Comparison of ENCODE assay signal across 8 cellular contexts in the genomic region with DNA sequence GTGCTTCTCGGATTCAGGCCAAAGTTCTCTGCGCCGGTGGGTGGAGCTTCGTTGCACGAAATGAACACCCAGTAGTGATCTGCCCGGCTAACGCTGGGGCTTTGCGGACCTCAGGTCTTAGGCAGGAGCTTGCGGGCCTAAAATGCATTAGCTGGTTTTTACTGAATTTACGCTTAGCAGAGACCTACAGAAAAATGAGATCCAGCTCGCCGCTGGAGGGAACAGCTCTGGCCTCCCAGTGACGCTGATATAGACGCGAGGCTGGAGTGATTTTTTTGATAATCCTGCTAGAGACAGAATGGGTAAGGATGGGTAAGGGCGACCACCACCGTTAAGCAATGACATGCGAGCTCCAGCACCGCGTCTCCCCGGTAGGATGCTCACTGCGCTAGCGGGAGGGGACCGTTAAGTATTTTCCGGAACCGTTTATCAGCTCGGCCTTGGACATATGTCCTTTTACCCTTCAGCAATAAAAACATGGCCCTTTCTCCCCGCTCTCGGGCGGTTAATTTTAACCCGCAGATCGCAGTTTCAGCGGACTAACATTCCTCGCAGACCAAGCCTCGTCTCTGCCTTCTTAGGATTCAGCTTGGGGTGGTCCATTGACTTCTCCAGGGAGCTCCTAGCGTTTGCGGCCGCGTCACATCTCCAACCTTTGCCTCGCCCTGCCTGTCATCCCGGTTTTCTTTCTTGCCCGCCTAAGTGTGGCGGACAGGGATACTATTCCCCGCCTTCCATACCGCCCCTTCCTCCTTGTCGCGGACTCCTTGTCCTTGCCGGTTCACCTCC.
A peak's percentile ranks its signal among the peaks of the same experiment; 100 is the strongest.
DNase-seq lines count a peak whose midpoint lies in the region; ATAC-seq and TF ChIP-seq lines count a peak whose summit lies in the region.

No MANE protein-coding gene starts in this region.

- H3K4me1 ChIP-seq in ES-I3 (ENCODE audit: insufficient read depth, low read length) (0 out of 2 replicates have a peak, but pooled peaks cover 3% of the 10 kb centered on the region), duodenal mucosa (ENCODE audit: control insufficient read depth in 1 of 2, insufficient read depth in 2 of 2, low read length in 2 of 2) (no peaks in the 10 kb centered on the region)

- TF ChIP-seq CTCF in nephron progenitor cell (IDR thresholded peaks at IDR 0.05) = no peak

- H3K4me3 Mint-ChIP-seq in nephron progenitor cell = peak overlapping the region; percentile 87

- H3K9me3 Mint-ChIP-seq in nephron progenitor cell = peaks cover 19% of the 10 kb centered on the region

- peaks cover 21 to 47% of the 10 kb centered on the region in 2 donors for H3K27me3 ChIP-seq in duodenal mucosa (ENCODE audit: control insufficient read depth in 1 of 2, insufficient read depth in 2 of 2, low read length in 2 of 2)

- H3K4me3 ChIP-seq in duodenal mucosa (ENCODE audit: low read depth in 1 of 2, low read length in 2 of 2) = peak overlapping the region; percentile 18 to 40

- no peak overlapping the region for H3K27ac Mint-ChIP-seq in nephron progenitor cell

- H3K27me3 Mint-ChIP-seq in nephron progenitor cell (ENCODE audit: low read depth, poor library complexity) = peaks cover 56% of the 10 kb centered on the region

- H3K4me1 Mint-ChIP-seq in nephron progenitor cell = peaks cover 40% of the 10 kb centered on the region

- H3K36me3 ChIP-seq in ES-I3 (ENCODE audit: insufficient read depth, low read length) (no peaks in the 10 kb centered on the region), duodenal mucosa (ENCODE audit: control insufficient read depth in 1 of 2, insufficient read depth in 2 of 2, low read length in 2 of 2) (no peaks in the 10 kb centered on the region)

- DNase-seq in NCI-H460 (ENCODE audit: extremely low read depth, low read depth) = peak; percentile 61
- DNase-seq in nephron progenitor cell = peak; percentile 59
- no peak for DNase-seq in NCI-H69 (lab: John Stamatoyannopoulos, UW)
- no peak for DNase-seq in NCI-H774 (lab: John Stamatoyannopoulos, UW)

- ATAC-seq in HG03378 (IDR thresholded peaks at IDR 0.05; ENCODE audit: unreplicated experiment) (no peak), GM19452 (IDR thresholded peaks at IDR 0.05; ENCODE audit: unreplicated experiment) (no peak)

- H3K36me3 Mint-ChIP-seq in nephron progenitor cell (ENCODE audit: low read depth) = peaks cover 16% of the 10 kb centered on the region

- H3K27ac ChIP-seq in duodenal mucosa (ENCODE audit: low read depth, low read length) = no peak overlapping the region

- H3K9ac ChIP-seq in ES-I3 (ENCODE audit: low read depth, low read length) (peak overlapping the region; percentile 90; the same call in 1 of the 2 replicates), duodenal mucosa (ENCODE audit: low read depth in 1 of 2, low read length in 2 of 2) (no peak overlapping the region)

- H3K9me3 ChIP-seq in ES-I3 (ENCODE audit: control insufficient read depth, insufficient read depth, low read length) = no peaks in the 10 kb centered on the region; the same call in 1 of the 2 replicates
- H3K9me3 ChIP-seq in duodenal mucosa (ENCODE audit: control insufficient read depth in 1 of 2, low read length in 2 of 2) = no peaks in the 10 kb centered on the region

Comparison
In these comparisons a context has a peak if more than half of its experiments do, and no peak if none do; other contexts are left out.
1. DNase-seq: peak in NCI-H460 (single experiment) and nephron progenitor cell (single experiment); none in NCI-H69 (single experiment) and NCI-H774 (single experiment).